9 cellular contexts compared by ENCODE assay signal in genomic region chr11:1557904-1558831, GRCh38. TPM values are rescaled to one million over a fixed set of nuclear protein-coding genes. Genes with fewer than 3 reads are reported as not detected.
DNase-seq lines count a peak whose midpoint lies in the region; ATAC-seq, FAIRE-seq and TF ChIP-seq lines count a peak whose summit lies in the region.
"Had no signal": no experiment of that assay in that cellular context is flagged by ENCODE, and none has a peak within 500 bp of the region (broad histone marks: within the 10 kb centered on the region; RNA-seq: fewer than 3 reads in every experiment).

No MANE protein-coding gene starts in this region.

- H3K4me3 ChIP-seq in HCT116 (replicated peaks in 1 of 2; ENCODE audit: low read depth in 1 of 2, low read length in 2 of 2) = no peak overlapping the region
- H3K4me3 ChIP-seq in bronchial epithelial cell (ENCODE audit: low read depth, low read length) = no peak overlapping the region

- H3K27me3 ChIP-seq in HCT116 (ENCODE audit: insufficient read depth, low read length) (no peaks in the 10 kb centered on the region), bronchial epithelial cell (ENCODE audit: control insufficient read depth, insufficient read depth, low read length) (no peaks in the 10 kb centered on the region)

- H3K9me2 ChIP-seq in HCT116 (ENCODE audit: insufficient read depth) = no peaks in the 10 kb centered on the region

- TF ChIP-seq CTCF in HCT116 (IDR thresholded peaks at IDR 0.05 in 2 of 3, conservative IDR thresholded peaks at IDR 0.05 in 1 of 3; ENCODE audit: borderline replicate concordance in 1 of 3, insufficient read depth in 1 of 3, low read depth in 2 of 3, low read length in 2 of 3) (no peak), bronchial epithelial cell (IDR thresholded peaks at IDR 0.05; ENCODE audit: insufficient read depth, low read length, severe bottlenecking) (no peak)

- H2AFZ ChIP-seq in HCT116 (ENCODE audit: low read depth, low read length, poor library complexity, severe bottlenecking) = no peak overlapping the region

- no peak for TF ChIP-seq POLR2A in HCT116 (IDR thresholded peaks at IDR 0.05; ENCODE audit: borderline replicate concordance, extremely low read depth, insufficient read depth, insufficient read length)

- H3K79me2 ChIP-seq in HCT116 (ENCODE audit: insufficient read depth, low read length) = no peaks in the 10 kb centered on the region

- peak overlapping the region; percentile 75 for H3K27ac ChIP-seq in HCT116 (ENCODE audit: low read depth, low read length)

- no peaks in the 10 kb centered on the region for H3K9me3 ChIP-seq in HCT116 (ENCODE audit: control insufficient read depth in 1 of 2, insufficient read depth in 1 of 2, low read depth in 1 of 2, low read length in 2 of 2)

- CTCF ChIA-PET in HCT116 (lab: Charles Lee) = interaction anchor here (0.7 to 2.0 kb wide), 5 partner anchors 10 to 42 kb away, joined by 3 to 19 read pairs (median 5); no protein-coding TSS in a partner anchor

- H3K36me3 ChIP-seq in HCT116 (ENCODE audit: control insufficient read depth in 1 of 2, insufficient read depth in 2 of 2, low read length in 2 of 2) (no peaks in the 10 kb centered on the region; a peak in 1 of 4 replicates), bronchial epithelial cell (ENCODE audit: control insufficient read depth, insufficient read depth, low read length) (no peaks in the 10 kb centered on the region)

- POLR2A ChIA-PET in HCT116 (lab: Charles Lee) = interaction anchor here (0.6 to 1.5 kb wide), 3 partner anchors 10 to 61 kb away, joined by 4 to 9 read pairs (median 8); no protein-coding TSS in a partner anchor

- RAD21 ChIA-PET in HCT116 (lab: Charles Lee; ENCODE audit: low non-redundant PET in 1 of 2, low total read pairs in 2 of 2, uncharacterized antibody in 2 of 2, unreplicated experiment in 2 of 2) = interaction anchor here in 1 of 2 experiments (0.6 kb wide), 1 partner anchor 14 kb away, joined by 4 read pairs; the partner anchor contains the start of gene DUSP8

- peak overlapping the region; percentile 41 for H3K4me2 ChIP-seq in HCT116 (ENCODE audit: low read length)

- intact Hi-C loops in HCT116 (cut with micrococcal nuclease) = no loop called here

- H3K4me1 ChIP-seq in HCT116 (ENCODE audit: control insufficient read depth in 1 of 2, insufficient read depth in 2 of 2, low read length in 2 of 2) = peaks cover 42 to 44% of the 10 kb centered on the region in 2 experiments

- no TSS peak for BruUV-seq in HCT116 (replicated peaks; lab: Mats Ljungman, UMichigan)

- DNase-seq in HCT116 (ENCODE audit: low read depth, low spot score) (no peak), bronchial epithelial cell (ENCODE audit: low read depth) (peak; percentile 18), kidney tubule cell (ENCODE audit: low spot score) (peak; percentile 90), stromal cell of bone marrow (ENCODE audit: low read depth) (peak; percentile 38), NCI-H146 (lab: John Stamatoyannopoulos, UW) (no peak)
- DNase-seq in activated CD4-positive, alpha-beta T cell treated with anti-CD3 and anti-CD28 coated beads, Interleukin-2, amount 50 U/mL, for 4 hours = no peak
- DNase-seq: KG1 had no signal

- no peak for FAIRE-seq in bronchial epithelial cell (lab: Jason Lieb, UNC)

- ATAC-seq in HCT116 (no peak), GM21619 (IDR thresholded peaks at IDR 0.05; ENCODE audit: unreplicated experiment) (no peak), GM19351 (IDR thresholded peaks at IDR 0.05; ENCODE audit: unreplicated experiment) (no peak)

- no peaks in the 10 kb centered on the region for H4K20me1 ChIP-seq in HCT116 (ENCODE audit: insufficient read depth)

- TF ChIP-seq RAD21 in HCT116 (IDR thresholded peaks at IDR 0.05; ENCODE audit: low read depth) = no peak

- no peak overlapping the region for H3K9ac ChIP-seq in HCT116 (ENCODE audit: low read length)

TF ChIP-seq in HCT116, 20 proteins besides CTCF, POLR2A, EP300 and RAD21:
- TF ChIP-seq EZH2 (IDR thresholded peaks at IDR 0.05) = no peak
- no peak for TF ChIP-seq ZFX (IDR thresholded peaks at IDR 0.05)
- TF ChIP-seq SRF (IDR thresholded peaks at IDR 0.05; ENCODE audit: low read depth) = no peak
- TF ChIP-seq POLR2AphosphoS5 (IDR thresholded peaks at IDR 0.05; ENCODE audit: low read depth, low read length) = no peak
- TF ChIP-seq CEBPB (IDR thresholded peaks at IDR 0.05; ENCODE audit: low read depth) = no peak

RNA-seq across cellular contexts. Expression of gene DUSP8, which starts 13.9 kb away (rescaled TPM):
- total RNA-seq in HCT116 (2021; ENCODE audit: unreplicated experiment) (10.2 TPM), bronchial epithelial cell (0.26 and 0.64 TPM in 2 replicates)
- 14.7 and 19.3 TPM in 2 replicates for polyA plus RNA-seq in HCT116 (2012)

RNA-seq across cellular contexts. Expression of gene KRTAP5-1, which starts 26.9 kb away (rescaled TPM):
- total RNA-seq in HCT116 (2021; ENCODE audit: unreplicated experiment) (not detected), bronchial epithelial cell (not detected in 2 replicates)
- 0.06 and 0.23 TPM in 2 replicates for polyA plus RNA-seq in HCT116 (2012)

RNA-seq across cellular contexts. Expression of gene KRTAP5-2, which starts 39.9 kb away (rescaled TPM):
- total RNA-seq in HCT116 (2021; ENCODE audit: unreplicated experiment) (not detected), bronchial epithelial cell (not detected in 2 replicates)
- 0.05 and 0.06 TPM in 2 replicates for polyA plus RNA-seq in HCT116 (2012)

RNA-seq across cellular contexts. Expression of gene KRTAP5-3, which starts 50.1 kb away (rescaled TPM):
- total RNA-seq in HCT116 (2021; ENCODE audit: unreplicated experiment) (not detected), bronchial epithelial cell (not detected in 2 replicates)
- polyA plus RNA-seq in HCT116 (2012) = not detected in 2 replicates

Comparison
In these comparisons a context has a peak if more than half of its experiments do, and no peak if none do; other contexts are left out.
1. DNase-seq: peak in bronchial epithelial cell (single experiment), kidney tubule cell (single experiment) and stromal cell of bone marrow (single experiment); none in HCT116 (single experiment), activated CD4-positive, alpha-beta T cell treated with anti-CD3 and anti-CD28 coated beads, Interleukin-2, amount 50 U/mL, for 4 hours (0 of 2) and NCI-H146 (single experiment).